Comparison of ENCODE assay signal across 32 cellular contexts in the genomic region with DNA sequence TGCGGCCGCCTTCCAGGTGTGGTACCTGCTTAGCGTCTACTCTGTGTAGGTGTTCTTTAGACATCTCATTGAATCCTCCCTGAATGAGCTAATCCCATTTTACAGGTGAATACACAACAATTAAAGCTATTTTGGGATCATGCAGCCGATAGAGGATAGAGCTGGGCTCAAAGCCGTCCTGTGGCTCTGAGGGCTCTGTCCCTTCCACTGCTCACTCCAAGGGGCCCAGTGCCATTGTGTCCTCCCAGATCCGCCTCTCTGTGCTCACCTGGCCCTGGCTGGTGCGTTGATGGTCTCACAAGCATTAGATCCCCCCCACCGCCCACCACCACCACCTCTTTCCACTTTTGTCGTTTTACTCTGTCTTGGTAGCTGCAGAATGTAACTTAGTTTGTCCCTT. TPM values are rescaled to one million over a fixed set of nuclear protein-coding genes. Genes with fewer than 3 reads are reported as not detected.
"Had no signal": no experiment of that assay in that cellular context is flagged by ENCODE, and none has a peak within 500 bp of the region (broad histone marks: within the 10 kb centered on the region; RNA-seq: fewer than 3 reads in every experiment).

No MANE protein-coding gene starts in this region.

- H3K36me3 Mint-ChIP-seq: activated naive CD8-positive, alpha-beta T cell treated with anti-CD3 and anti-CD28 coated beads for 36 hours had no signal

- H3K36me3 ChIP-seq: brain microvascular endothelial cell had no signal

- H3K4me3 ChIP-seq: PC-9 had no signal

- ATAC-seq: activated CD8-positive, alpha-beta T cell treated with anti-CD3 and anti-CD28 coated beads for 36 hours; activated T-cell treated with anti-CD3 and anti-CD28 coated beads, Interleukin-2, amount 50 U/mL, for 72 hours; activated T-helper 17 cell treated with anti-CD3 and anti-CD28 coated beads, Interleukin-2, amount 50 U/mL, for 72 hours had no signal

- H3K27ac Mint-ChIP-seq: activated CD4-positive, alpha-beta T cell treated with anti-CD3 and anti-CD28 coated beads, Interleukin-2, amount 10 ng/mL, durations not matched to agents 24 days and 14 days; activated CD8-positive, alpha-beta T cell treated with anti-CD3 and anti-CD28 coated beads for 36 hours; activated naive CD8-positive, alpha-beta T cell treated with anti-CD3 and anti-CD28 coated beads for 36 hours; activated T-cell treated with anti-CD3 and anti-CD28 coated beads, Interleukin-2, amount 50 U/mL, for 72 hours; activated T-helper 17 cell treated with anti-CD3 and anti-CD28 coated beads, Interleukin-2, amount 50 U/mL, for 72 hours had no signal

- H3K4me3 Mint-ChIP-seq: activated CD4-positive, alpha-beta T cell treated with anti-CD3 and anti-CD28 coated beads, Interleukin-2, amount 10 ng/mL, durations not matched to agents 24 days and 14 days; activated CD8-positive, alpha-beta T cell treated with anti-CD3 and anti-CD28 coated beads for 36 hours; activated naive CD8-positive, alpha-beta T cell treated with anti-CD3 and anti-CD28 coated beads for 36 hours; activated T-cell treated with anti-CD3 and anti-CD28 coated beads, Interleukin-2, amount 50 U/mL, for 72 hours; activated T-helper 17 cell treated with anti-CD3 and anti-CD28 coated beads, Interleukin-2, amount 50 U/mL, for 72 hours had no signal

- H3K4me2 ChIP-seq: PC-9 had no signal

- H3K9me3 Mint-ChIP-seq: activated CD4-positive, alpha-beta T cell treated with anti-CD3 and anti-CD28 coated beads, Interleukin-2, amount 10 ng/mL, durations not matched to agents 24 days and 14 days had no signal

- H3K27ac ChIP-seq: brain microvascular endothelial cell, PC-9, WERI-Rb-1 had no signal

- H3K27me3 ChIP-seq: brain microvascular endothelial cell had no signal

- H3K4me1 Mint-ChIP-seq: activated CD4-positive, alpha-beta T cell treated with anti-CD3 and anti-CD28 coated beads, Interleukin-2, amount 10 ng/mL, durations not matched to agents 24 days and 14 days; activated naive CD8-positive, alpha-beta T cell treated with anti-CD3 and anti-CD28 coated beads for 36 hours; activated T-helper 17 cell treated with anti-CD3 and anti-CD28 coated beads, Interleukin-2, amount 50 U/mL, for 72 hours had no signal

- H2AFZ ChIP-seq: PC-9 had no signal

- DNase-seq: activated CD4-positive, alpha-beta T cell treated with anti-CD3 and anti-CD28 coated beads, Interleukin-2, amount 10 ng/mL, durations not matched to agents 24 days and 14 days; activated CD4-positive, alpha-beta T cell treated with anti-CD3 and anti-CD28 coated beads, Interleukin-2, amount 50 U/mL, for 4 hours; activated CD8-positive, alpha-beta T cell treated with anti-CD3 and anti-CD28 coated beads for 36 hours; activated effector memory CD4-positive, alpha-beta T cell treated with anti-CD3 and anti-CD28 coated beads, Interleukin-2, amount 50 U/mL, for 16 hours; activated naive CD4-positive, alpha-beta T cell; activated naive CD4-positive, alpha-beta T cell treated with anti-CD3 and anti-CD28 coated beads, Interleukin-2, amount 50 U/mL, for 16 hours; activated naive CD8-positive, alpha-beta T cell treated with anti-CD3 and anti-CD28 coated beads for 36 hours; activated T-cell treated with anti-CD3 and anti-CD28 coated beads, Interleukin-2, amount 50 U/mL, for 1 hour; activated T-cell treated with anti-CD3 and anti-CD28 coated beads, Interleukin-2, amount 50 U/mL, for 72 hours; amniotic stem cell; aorta; brain microvascular endothelial cell; central memory CD4-positive, alpha-beta T cell; KG1; NCI-H1092 treated with DMSO at 0.1 percent for 48 hours; NCI-H1417 treated with DMSO at 0.1 percent for 48 hours; NCI-H187 treated with DMSO at 0.1 percent for 48 hours; NCI-H2081; NCI-H226; NCI-H446 treated with DMSO at 0.1 percent for 48 hours; NCI-H524; NCI-H69; NK-92 treated with Interleukin-12 subunit alpha and Interleukin-12 subunit beta, amount 100 ng/mL, for 24 hours; PC-9; Right ventricle myocardium superior; SW 1271; T-helper 1 cell; T-helper 2 cell; T-helper 9 cell; WERI-Rb-1 had no signal

RNA-seq across cellular contexts. Expression of a gene that starts 13.1 kb away (rescaled TPM):
- total RNA-seq: activated CD4-positive, alpha-beta T cell treated with anti-CD3 and anti-CD28 coated beads, Interleukin-2, amount 10 ng/mL, durations not matched to agents 24 days and 14 days; activated naive CD8-positive, alpha-beta T cell treated with anti-CD3 and anti-CD28 coated beads for 36 hours; activated T-helper 17 cell treated with anti-CD3 and anti-CD28 coated beads, Interleukin-2, amount 50 U/mL, for 72 hours; M059J; PC-9 had no signal
